Comparison of ENCODE assay signal across 25 cellular contexts in the genomic region with DNA sequence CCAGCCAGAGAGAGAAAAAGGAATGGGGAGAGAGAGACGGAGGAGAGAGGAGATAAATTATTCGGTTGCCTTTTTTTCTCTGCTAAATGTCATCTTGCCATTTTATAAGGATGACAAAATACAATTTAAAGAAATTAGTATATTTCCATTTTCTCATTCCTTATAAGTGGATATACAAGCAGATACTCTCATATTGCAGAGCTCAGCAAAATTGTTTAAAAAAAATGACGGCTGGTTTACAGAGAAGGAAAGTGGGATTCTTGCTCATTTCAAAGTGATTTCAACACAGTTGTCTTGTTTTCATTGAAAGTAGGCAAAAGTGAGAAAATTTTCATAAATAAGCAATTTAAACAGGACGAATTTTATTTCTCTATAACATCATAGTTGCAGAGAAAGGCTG.
A peak's percentile ranks its signal among the peaks of the same experiment; 100 is the strongest.
DNase-seq lines count a peak whose midpoint lies in the region; ATAC-seq, FAIRE-seq and TF ChIP-seq lines count a peak whose summit lies in the region.
"Had no signal": no experiment of that assay in that cellular context is flagged by ENCODE, and none has a peak within 500 bp of the region (broad histone marks: within the 10 kb centered on the region; RNA-seq: fewer than 3 reads in every experiment).

No MANE protein-coding gene starts in this region.

- intact Hi-C loops in HepG2 (cut with micrococcal nuclease; ENCODE audit: unreplicated experiment) (no loop called here), right lobe of liver (cut with DNase I) (no loop called here), IMR-90 (cut with micrococcal nuclease) (no loop called here)

- no peaks in the 10 kb centered on the region for H3K79me1 ChIP-seq in IMR-90 (ENCODE audit: low read depth in 1 of 2, low read length in 2 of 2)
- H3K79me1 ChIP-seq in H1 (ENCODE audit: low read depth, low read length): no peaks in the 10 kb centered on the region

- BruUV-seq in HepG2 (replicated peaks; lab: Mats Ljungman, UMichigan) (no TSS peak), IMR-90 (replicated peaks; lab: Mats Ljungman, UMichigan) (no TSS peak)

- no peak overlapping the region for H3K18ac ChIP-seq in IMR-90 (ENCODE audit: low read depth, low read length)
- H3K18ac ChIP-seq in H1 (ENCODE audit: extremely low read depth, low read length): no peak overlapping the region

- H2BK5ac ChIP-seq in IMR-90 (ENCODE audit: low read depth, low read length, poor library complexity, severe bottlenecking) (no peak overlapping the region), H1 (ENCODE audit: low read depth, low read length) (no peak overlapping the region)

- H2AK9ac ChIP-seq in IMR-90 (replicated peaks; ENCODE audit: low read depth, low read length, poor library complexity): no peak overlapping the region

- dilution Hi-C loops in IMR-90 (cut with HindIII; ENCODE audit: low sequenced_read_pairs, unreplicated experiment): no loop called here

- no peak overlapping the region for H3K9ac ChIP-seq in HepG2 (ENCODE audit: insufficient read depth, low read depth, low read length)
- H3K9ac ChIP-seq in IMR-90 (ENCODE audit: low read depth, low read length): no peak overlapping the region
- H3K9ac ChIP-seq in H1 (replicated peaks in 1 of 4; ENCODE audit: extremely low read depth in 1 of 4, low read depth in 3 of 4, low read length in 3 of 4): no peak overlapping the region
- H3K9ac ChIP-seq: BLaER1 had no signal

- H3K23ac ChIP-seq in IMR-90 (ENCODE audit: low read depth, low read length) (no peak overlapping the region), H1 (ENCODE audit: insufficient read length) (no peak overlapping the region)

- TF ChIP-seq POLR2A in HepG2 (IDR thresholded peaks at IDR 0.05; ENCODE audit: insufficient read depth in 1 of 2, low read depth in 2 of 2, low read length in 2 of 2) (no peak), right lobe of liver (IDR thresholded peaks at IDR 0.05) (no peak), IMR-90 (IDR thresholded peaks at IDR 0.05; ENCODE audit: low read depth, low read length) (no peak), H1 (IDR thresholded peaks at IDR 0.05; ENCODE audit: control extremely low read depth in 1 of 2, low read depth in 2 of 2, low read length in 2 of 2) (no peak)

- H2AFZ ChIP-seq in HepG2 (ENCODE audit: low read length): no peak overlapping the region
- no peak overlapping the region for H2AFZ ChIP-seq in IMR-90 (replicated peaks; ENCODE audit: low read length, poor library complexity)
- peak overlapping the region; percentile 70; the same call in 1 of the 2 replicates for H2AFZ ChIP-seq in H1 (ENCODE audit: low read length)

- H3K4ac ChIP-seq in IMR-90 (ENCODE audit: low read depth, low read length) (no peak overlapping the region), H1 (replicated peaks; ENCODE audit: insufficient read length, low read depth, low read length) (no peak overlapping the region)

- H3K56ac ChIP-seq in IMR-90 (ENCODE audit: extremely low read depth, insufficient read depth, low read length): no peak overlapping the region
- no peak overlapping the region for H3K56ac ChIP-seq in H1 (replicated peaks; ENCODE audit: insufficient read length, low read depth, low read length)

- in situ Hi-C loops in HepG2 (cut with HindIII; ENCODE audit: extremely low pct_ligation_motif_present, low pct_unique_long_range_greater_than_20kb) (no loop called here), IMR-90 (cut with MboI; ENCODE audit: low sequenced_read_pairs) (no loop called here), GM13976 (cut with MboI; ENCODE audit: low sequenced_read_pairs, unreplicated experiment) (no loop called here)

- no peak overlapping the region for H2BK20ac ChIP-seq in IMR-90 (ENCODE audit: low read depth, low read length)
- no peak overlapping the region for H2BK20ac ChIP-seq in H1 (ENCODE audit: low read length)

- H2BK12ac ChIP-seq in H1 (ENCODE audit: low read depth, low read length): no peak overlapping the region

- H3K36me3 ChIP-seq in HepG2 (replicated peaks in 1 of 2; ENCODE audit: control insufficient read depth in 1 of 2, insufficient read depth in 2 of 2, low read length in 2 of 2): no peaks in the 10 kb centered on the region
- no peaks in the 10 kb centered on the region for H3K36me3 ChIP-seq in right lobe of liver
- H3K36me3 ChIP-seq in IMR-90 (ENCODE audit: control insufficient read depth, insufficient read depth, low read length): no peaks in the 10 kb centered on the region
- H3K36me3 ChIP-seq in H1 (ENCODE audit: control insufficient read depth in 2 of 4, insufficient read depth in 4 of 4, low read length in 3 of 4): no peaks in the 10 kb centered on the region
- H3K36me3 ChIP-seq: BE2C, BLaER1 had no signal

- H3K23me2 ChIP-seq in H1 (ENCODE audit: low read depth, low read length): no peaks in the 10 kb centered on the region

- TF ChIP-seq CTCF in HepG2 (CRISPR knock-in tag; IDR thresholded peaks at IDR 0.05) (no peak), right lobe of liver (IDR thresholded peaks at IDR 0.05) (no peak), IMR-90 (conservative IDR thresholded peaks at IDR 0.05; ENCODE audit: low read depth, low read length) (no peak), H1 (IDR thresholded peaks at IDR 0.05; ENCODE audit: control extremely low read depth in 1 of 3, insufficient read depth in 1 of 3, low read depth in 1 of 3, low read length in 3 of 3) (no peak), GM13976 (IDR thresholded peaks at IDR 0.05; ENCODE audit: borderline replicate concordance, control extremely low read depth, extremely low read depth, insufficient read depth, missing control alignments) (no peak)

- H4K5ac ChIP-seq in IMR-90 (ENCODE audit: low read depth, low read length): no peak overlapping the region
- no peak overlapping the region for H4K5ac ChIP-seq in H1 (ENCODE audit: insufficient read length, low read depth, low read length)

- no peak for DNase-seq in HepG2 (ENCODE audit: low spot score)
- no peak for DNase-seq in right lobe of liver
- DNase-seq in IMR-90: no peak
- DNase-seq in H1 (ENCODE audit: low read depth in 1 of 2, low spot score in 2 of 2): no peak
- no peak for DNase-seq in NCI-H1048 (lab: John Stamatoyannopoulos, UW)
- no peak for DNase-seq in GM13976 (ENCODE audit: low spot score)
- DNase-seq: ACHN; BE2C; C1 segment of cervical spinal cord; CD4-positive, alpha-beta memory T cell; CD4-positive, CD25-positive, alpha-beta regulatory T cell; CD8-positive, alpha-beta memory T cell; COR-L47; DMS 273 treated with DMSO at 0.1 percent for 48 hours; DMS153; DMS53; DMS79; DND-41; EL; GDM1 had no signal

- H3K79me2 ChIP-seq in HepG2 (ENCODE audit: insufficient read depth, low read length): no peaks in the 10 kb centered on the region
- H3K79me2 ChIP-seq in H1 (ENCODE audit: control insufficient read depth in 1 of 2, insufficient read depth in 2 of 2, low read length in 2 of 2): no peaks in the 10 kb centered on the region

- no peaks in the 10 kb centered on the region; a peak in 1 of 5 replicates for H3K27me3 ChIP-seq in HepG2 (ENCODE audit: control insufficient read depth in 1 of 2, insufficient read depth in 2 of 2, low read length in 2 of 2)
- H3K27me3 ChIP-seq in right lobe of liver: no peaks in the 10 kb centered on the region
- H3K27me3 ChIP-seq in IMR-90 (ENCODE audit: control insufficient read depth, insufficient read depth, low read length): no peaks in the 10 kb centered on the region
- H3K27me3 ChIP-seq in H1 (replicated peaks in 1 of 4; ENCODE audit: control insufficient read depth in 3 of 4, extremely low read depth in 1 of 4, insufficient read depth in 3 of 4, low read length in 3 of 4): no peaks in the 10 kb centered on the region
- H3K27me3 ChIP-seq: BE2C, BLaER1 had no signal

- 24% methylated on average over 4 of the region's 4 CpGs for WGBS in HepG2 (ENCODE audit: low lambda C conversion rate)
- WGBS in right lobe of liver (ENCODE audit: insufficient coverage, low coverage, low lambda C conversion rate, missing lambda C conversion rate): 58% methylated on average over 4 of the region's 4 CpGs
- no CpG with 5 or more reads among the region's 4 CpGs for WGBS in IMR-90 (ENCODE audit: extremely low coverage in 2 of 2, insufficient read length in 1 of 2), 2 experiments
- 80% methylated on average over 3 of the region's 4 CpGs; no CpG with 5 or more reads in 1 of the 2 experiments for WGBS in H1 (ENCODE audit: extremely low coverage in 1 of 2, insufficient coverage in 1 of 2, insufficient read length in 1 of 2, insufficient replicate concordance in 2 of 2, low coverage in 1 of 2, low lambda C conversion rate in 2 of 2, missing lambda C conversion rate in 1 of 2), 2 experiments

- ATAC-seq in HepG2 (no peak), right lobe of liver (no peak), IMR-90 (ENCODE audit: low read depth) (no peak)
- ATAC-seq: GM12878 had no signal

- no peak overlapping the region for H2BK120ac ChIP-seq in IMR-90 (ENCODE audit: low read depth, low read length)
- no peak overlapping the region for H2BK120ac ChIP-seq in H1 (replicated peaks; ENCODE audit: low read depth, low read length)

- no peak overlapping the region for H3K4me2 ChIP-seq in HepG2 (ENCODE audit: low read depth, low read length)
- no peak overlapping the region for H3K4me2 ChIP-seq in IMR-90 (ENCODE audit: low read depth, low read length)
- no peak overlapping the region for H3K4me2 ChIP-seq in H1 (ENCODE audit: insufficient read depth in 1 of 2, low read depth in 2 of 2, low read length in 2 of 2)
- H3K4me2 ChIP-seq: BLaER1 had no signal

- H3K27ac ChIP-seq in HepG2 (ENCODE audit: extremely low read length, insufficient read depth, low read length) (no peak overlapping the region), right lobe of liver (no peak overlapping the region), IMR-90 (ENCODE audit: insufficient read depth, low read length) (no peak overlapping the region), H1 (ENCODE audit: low read depth, low read length) (no peak overlapping the region)
- H3K27ac ChIP-seq: 22Rv1, BLaER1 had no signal

- H3K14ac ChIP-seq in IMR-90 (replicated peaks; ENCODE audit: low read depth, low read length) (no peak overlapping the region), H1 (ENCODE audit: insufficient read length) (no peak overlapping the region)

- H2AK5ac ChIP-seq in IMR-90 (ENCODE audit: low read depth, low read length) (no peak overlapping the region), H1 (ENCODE audit: low read depth, low read length) (no peak overlapping the region)

- H4K20me1 ChIP-seq in HepG2 (ENCODE audit: insufficient read depth, low read length): no peaks in the 10 kb centered on the region
- no peaks in the 10 kb centered on the region for H4K20me1 ChIP-seq in IMR-90 (ENCODE audit: insufficient read depth, low read length)
- no peaks in the 10 kb centered on the region for H4K20me1 ChIP-seq in H1 (replicated peaks in 1 of 2; ENCODE audit: control insufficient read depth in 1 of 2, insufficient read depth in 2 of 2, low read length in 2 of 2)
- H4K20me1 ChIP-seq: BLaER1 had no signal

- POLR2A ChIA-PET in HepG2 (lab: Yijun Ruan, JAX) (no interaction called here), IMR-90 (lab: Charles Lee; ENCODE audit: unreplicated experiment) (no interaction called here), H1 (lab: Charles Lee; ENCODE audit: partially characterized antibody) (no interaction called here)

- H3K9me3 ChIP-seq in HepG2 (ENCODE audit: low read length) (no peaks in the 10 kb centered on the region), right lobe of liver (no peaks in the 10 kb centered on the region), IMR-90 (ENCODE audit: control insufficient read depth, insufficient read depth, low read length) (no peaks in the 10 kb centered on the region), H1 (ENCODE audit: insufficient read depth in 2 of 2, low read depth in 1 of 2, low read length in 1 of 2) (no peaks in the 10 kb centered on the region)
- H3K9me3 ChIP-seq: BE2C, BLaER1 had no signal

- CTCF ChIA-PET in HepG2 (lab: Yijun Ruan, JAX; ENCODE audit: low intra/inter-chr PET ratio, low total read pairs): no interaction called here
- CTCF ChIA-PET in IMR-90 (lab: Yijun Ruan, JAX): no interaction called here
- CTCF ChIA-PET in H1 (lab: Charles Lee; ENCODE audit: partially characterized antibody): no interaction called here

- no peak overlapping the region for H4K8ac ChIP-seq in IMR-90 (ENCODE audit: low read depth in 2 of 2, low read length in 2 of 2)
- H4K8ac ChIP-seq in H1 (ENCODE audit: extremely low read depth, insufficient read depth, low read length): no peak overlapping the region

- TF ChIP-seq RAD21 in HepG2 (CRISPR knock-in tag; IDR thresholded peaks at IDR 0.05): no peak
- TF ChIP-seq RAD21 in IMR-90 (IDR thresholded peaks at IDR 0.05; ENCODE audit: low read length): no peak
- no peak for TF ChIP-seq RAD21 in H1 (IDR thresholded peaks at IDR 0.05 in 1 of 2, conservative IDR thresholded peaks at IDR 0.05 in 1 of 2; ENCODE audit: low read depth in 2 of 2, low read length in 2 of 2)

- no peak for FAIRE-seq in HepG2 (lab: Jason Lieb, UNC)
- no peak for FAIRE-seq in H1 (lab: Jason Lieb, UNC)
- FAIRE-seq: GM12878, GM12892, GM19239 had no signal

- no peak for TF ChIP-seq EP300 in HepG2 (IDR thresholded peaks at IDR 0.05; ENCODE audit: low read depth in 2 of 2, low read length in 2 of 2)
- no peak for TF ChIP-seq EP300 in HepG2 (CRISPR knock-in tag; IDR thresholded peaks at IDR 0.05; ENCODE audit: borderline replicate concordance)
- no peak for TF ChIP-seq EP300 in H1 (IDR thresholded peaks at IDR 0.05; ENCODE audit: borderline replicate concordance in 1 of 2, low read depth in 2 of 2, low read length in 2 of 2)

- H4K91ac ChIP-seq in IMR-90 (ENCODE audit: insufficient read depth, low read depth, low read length) (no peak overlapping the region), H1 (replicated peaks; ENCODE audit: insufficient read length, low read length) (no peak overlapping the region)

- H3K4me1 ChIP-seq in HepG2 (ENCODE audit: insufficient read depth, low read length) (no peaks in the 10 kb centered on the region), right lobe of liver (no peaks in the 10 kb centered on the region), IMR-90 (ENCODE audit: control insufficient read depth, insufficient read depth, low read length) (no peaks in the 10 kb centered on the region), H1 (replicated peaks in 1 of 4; ENCODE audit: control insufficient read depth in 3 of 4, insufficient read depth in 4 of 4, low read length in 3 of 4) (no peaks in the 10 kb centered on the region)
- H3K4me1 ChIP-seq: BE2C, BLaER1 had no signal

- H3K9me1 ChIP-seq in IMR-90 (ENCODE audit: insufficient read depth, low read length): no peaks in the 10 kb centered on the region

- H3K4me3 ChIP-seq in HepG2 (replicated peaks in 1 of 3; ENCODE audit: insufficient read depth in 1 of 3, low read depth in 2 of 3, low read length in 3 of 3) (no peak overlapping the region), right lobe of liver (no peak overlapping the region), IMR-90 (ENCODE audit: insufficient read depth, low read depth, low read length) (no peak overlapping the region), H1 (ENCODE audit: extremely low read depth in 1 of 4, insufficient read depth in 2 of 4, low read depth in 3 of 4, low read length in 4 of 4) (no peak overlapping the region)
- H3K4me3 ChIP-seq: BLaER1, GM12878 had no signal

- H2BK15ac ChIP-seq in IMR-90 (ENCODE audit: low read depth, low read length) (no peak overlapping the region), H1 (ENCODE audit: low read length) (no peak overlapping the region)
